Comparison of ENCODE assay signal across 16 cellular contexts in the genomic region with DNA sequence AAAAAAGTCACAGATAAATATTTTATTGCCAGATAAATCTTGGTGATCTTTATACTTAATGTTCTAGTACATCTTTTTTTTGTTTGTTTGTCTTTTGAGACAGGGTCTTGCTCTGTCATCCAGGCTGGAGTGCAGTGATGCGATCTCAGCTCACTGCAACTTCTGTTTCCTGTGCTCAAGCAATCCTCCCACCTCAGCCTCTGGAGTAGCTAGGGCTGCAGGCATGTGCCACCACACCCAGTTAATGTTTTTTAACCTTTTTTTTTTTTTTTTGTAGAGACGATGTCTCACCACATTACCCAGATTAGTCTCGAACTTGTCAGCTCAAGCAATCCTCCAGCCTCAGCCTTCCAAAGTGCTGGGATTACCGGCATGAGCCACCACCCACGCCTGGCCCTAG. TPM values are rescaled to one million over a fixed set of nuclear protein-coding genes. Genes with fewer than 3 reads are reported as not detected.
A peak's percentile ranks its signal among the peaks of the same experiment; 100 is the strongest.
DNase-seq lines count a peak whose midpoint lies in the region; ATAC-seq, FAIRE-seq and TF ChIP-seq lines count a peak whose summit lies in the region.
"Had no signal": no experiment of that assay in that cellular context is flagged by ENCODE, and none has a peak within 500 bp of the region (broad histone marks: within the 10 kb centered on the region; RNA-seq: fewer than 3 reads in every experiment).

No MANE protein-coding gene starts in this region.

- no peak overlapping the region for H2AFZ ChIP-seq in K562 (ENCODE audit: low read depth, low read length)
- peak overlapping the region; percentile 62 for H2AFZ ChIP-seq in parathyroid adenoma
- H2AFZ ChIP-seq: GM23338 had no signal

- FAIRE-seq in K562 (lab: Jason Lieb, UNC): no peak

- no peaks in the 10 kb centered on the region for H3K9me1 ChIP-seq in K562 (ENCODE audit: control insufficient read depth, insufficient read depth, low read length)

- H3K27me3 ChIP-seq in K562 (ENCODE audit: control insufficient read depth in 2 of 2, insufficient read depth in 2 of 2, low read length in 2 of 2) (no peaks in the 10 kb centered on the region), parathyroid adenoma (ENCODE audit: control insufficient read depth, insufficient read depth, low read length) (no peaks in the 10 kb centered on the region)

- intact Hi-C loops in K562 (cut with micrococcal nuclease): no loop called here

- H3K27ac ChIP-seq in K562 (ENCODE audit: extremely low read depth, low read depth, low read length): no peak overlapping the region
- peak overlapping the region; percentile 53 for H3K27ac ChIP-seq in parathyroid adenoma

- H3K79me2 ChIP-seq in K562 (ENCODE audit: control insufficient read depth, insufficient read depth, low read length) (no peaks in the 10 kb centered on the region), parathyroid adenoma (no peaks in the 10 kb centered on the region)

- H3K36me3 ChIP-seq in K562 (ENCODE audit: control insufficient read depth, insufficient read depth, low read length) (no peaks in the 10 kb centered on the region), parathyroid adenoma (ENCODE audit: control insufficient read depth, insufficient read depth, low read length) (no peaks in the 10 kb centered on the region)

- H3K4me3 ChIP-seq in NB4 (ENCODE audit: low read depth, low read length) (no peak overlapping the region), K562 (no peak overlapping the region), parathyroid adenoma (ENCODE audit: low read depth, low read length) (no peak overlapping the region)
- H3K4me3 ChIP-seq: GM23338 had no signal

- TF ChIP-seq POLR2A in NB4 (IDR thresholded peaks at IDR 0.05; ENCODE audit: extremely low read depth, insufficient read length) (no peak), K562 (conservative IDR thresholded peaks at IDR 0.05) (no peak)

- H3K9ac ChIP-seq in K562 (ENCODE audit: insufficient read depth in 1 of 2, low read depth in 2 of 2, low read length in 2 of 2): no peak overlapping the region
- H3K9ac ChIP-seq in parathyroid adenoma: no peak overlapping the region

- H4K20me1 ChIP-seq in K562 (replicated peaks; ENCODE audit: control insufficient read depth, insufficient read depth, low read length): no peaks in the 10 kb centered on the region

- TF ChIP-seq EP300 in K562 (IDR thresholded peaks at IDR 0.05; ENCODE audit: low read length): no peak

- TF ChIP-seq CTCF in NB4 (IDR thresholded peaks at IDR 0.05; ENCODE audit: low read depth, low read length) (no peak), K562 (IDR thresholded peaks at IDR 0.05 in 2 of 3, conservative IDR thresholded peaks at IDR 0.05 in 1 of 3; ENCODE audit: insufficient read depth in 2 of 3, low read depth in 1 of 3, low read length in 3 of 3) (no peak), parathyroid adenoma (IDR thresholded peaks at IDR 0.05) (no peak)

- H3K4me1 ChIP-seq in K562 (replicated peaks in 1 of 2; ENCODE audit: control insufficient read depth in 2 of 2, insufficient read depth in 2 of 2, low read length in 2 of 2) (peaks cover 0 to 3% of the 10 kb centered on the region in 2 experiments; a peak in 1 of 5 replicates), parathyroid adenoma (peaks cover 7% of the 10 kb centered on the region)

- DNase-seq in Daoy (ENCODE audit: low read depth) (peak; percentile 21), NB4 (ENCODE audit: low read depth) (peak; percentile 28), K562 (ENCODE audit: extremely low read depth in 1 of 4, low spot score in 3 of 4) (peak in 1 of 4 experiments; percentile 13), HT-29 (ENCODE audit: low spot score) (no peak), NCI-H510A treated with DMSO at 0.1 percent for 48 hours (lab: John Stamatoyannopoulos, UW) (no peak)
- DNase-seq: AML-193; CD4-positive, alpha-beta memory T cell; DND-41; NCI-H1436 treated with DMSO at 0.1 percent for 48 hours; NCI-H2081; NCI-H2227 treated with DMSO at 0.1 percent for 48 hours; NCI-H526 treated with DMSO at 0.1 percent for 48 hours; NK-92 treated with Interleukin-12 subunit alpha and Interleukin-12 subunit beta, amount 100 ng/mL, for 24 hours had no signal

- CTCF ChIA-PET in K562 (lab: Yijun Ruan, JAX; ENCODE audit: low intra/inter-chr PET ratio): no interaction called here

- POLR2A ChIA-PET in K562 (lab: Yijun Ruan, JAX): interaction anchor here (0.8 to 0.9 kb wide), 2 partner anchors 9 to 14 kb away, joined by 3 read pairs; no protein-coding TSS in a partner anchor

- in situ Hi-C loops in K562 (cut with MboI): loop anchor here (5.0 kb wide), 1 partner anchor 48 kb away; a partner anchor contains a TSS

- TF ChIP-seq RAD21 in K562 (CRISPR knock-in tag; conservative IDR thresholded peaks at IDR 0.05 in 1 of 2, IDR thresholded peaks at IDR 0.05 in 1 of 2): no peak

- no peaks in the 10 kb centered on the region for H3K9me3 ChIP-seq in K562 (replicated peaks; ENCODE audit: control insufficient read depth, insufficient read depth, low read depth, low read length)
- H3K9me3 ChIP-seq in parathyroid adenoma (ENCODE audit: control insufficient read depth, low read length): no peaks in the 10 kb centered on the region

- ATAC-seq in K562 (peak; percentile 86), HG03175 (IDR thresholded peaks at IDR 0.05; ENCODE audit: unreplicated experiment) (no peak)
- ATAC-seq: GM23338 had no signal

- BruUV-seq in K562 (replicated peaks; lab: Mats Ljungman, UMichigan): no TSS peak

- 6% methylated on average over 5 of the region's 5 CpGs for WGBS in K562 (ENCODE audit: insufficient coverage, low coverage, missing lambda C conversion rate)

- H3K4me2 ChIP-seq in K562 (ENCODE audit: insufficient read depth, low read length): no peak overlapping the region
- peak overlapping the region; percentile 32 for H3K4me2 ChIP-seq in parathyroid adenoma (ENCODE audit: low read length)
- H3K4me2 ChIP-seq: GM23338 had no signal

TF ChIP-seq in K562, 482 proteins besides CTCF, POLR2A, EP300 and RAD21:
- TF ChIP-seq ZNF384 (IDR thresholded peaks at IDR 0.05; ENCODE audit: low read depth, low read length) (peak; percentile 82), SPI1 (IDR thresholded peaks at IDR 0.05; ENCODE audit: borderline replicate concordance, low read depth, low read length) (no peak), BHLHE40 (IDR thresholded peaks at IDR 0.05; ENCODE audit: low read length) (0 out of 2 replicates have a peak, but pooled peaks have one; percentile 9), EGR1 (conservative IDR thresholded peaks at IDR 0.05) (0 out of 2 replicates have a peak, but pooled peaks have one; percentile 25), HDAC8 (tag; IDR thresholded peaks at IDR 0.05) (no peak), CBFA2T3 (IDR thresholded peaks at IDR 0.05) (peak; percentile 25; the same call in 1 of the 2 replicates)

RNA-seq across cellular contexts. Expression of a gene that starts 9.1 kb away (rescaled TPM):
- 0.12 and 1.3 TPM in 2 replicates for total RNA-seq in Daoy (2014; rRNA removed; shearing (Covaris generic))
- 2.5 and 4.8 TPM in 2 replicates for total RNA-seq in K562 (2011; cell fraction: chromatin; rRNA removed; ENCODE audit: low replicate concordance)
- 1.8 and 4.1 TPM in 2 replicates for total RNA-seq in K562 (2011; cell fraction: nucleolus; rRNA removed)
- total RNA-seq in K562 (2011; cell fraction: nucleoplasm; rRNA removed): 3.7 and 4.3 TPM in 2 replicates
- total RNA-seq in K562 (2014; rRNA removed) (0.49 and 1.0 TPM in 2 replicates), K562 (2014; rRNA removed; fragmentation: Illumina TruSeq; extraction: Trizol) (1.6 and 1.9 TPM in 2 replicates), K562 (2015; rRNA removed; fragmentation: Illumina TruSeq; extraction: Trizol) (1.0 and 1.2 TPM in 2 replicates), K562 (2021) (1.5 and 1.6 TPM in 2 replicates)
- polyA plus RNA-seq in K562 (2011; rRNA removed) (4.2 and 4.4 TPM in 2 replicates), K562 (2014; fragmentation: Illumina TruSeq; extraction: Trizol) (1.6 and 1.7 TPM in 2 replicates), K562 (2014; fragmentation: Nextera tagmentation; extraction: Ambion mirVana) (1 to 10 TPM; 3.1 to 3.5 TPM), K562 (2014; rRNA removed) (2.1 and 4.1 TPM in 2 replicates)
- polyA plus RNA-seq in K562 (2011; cell fraction: cytosol; rRNA removed): 0.81 and 1.8 TPM in 2 replicates
- 2.0 and 4.1 TPM in 2 replicates for polyA plus RNA-seq in K562 (2011; cell fraction: nucleus; rRNA removed)
- polyA plus RNA-seq in K562 (2012): 1.1 and 1.8 TPM in 2 replicates
- 1.9 and 2.8 TPM in 2 replicates for polyA minus RNA-seq in K562 (2011; rRNA and poly(A)+ RNA removed)
- not detected in 2 replicates for polyA minus RNA-seq in K562 (2011; cell fraction: cytosol; rRNA and poly(A)+ RNA removed)
- 0.81 and 2.8 TPM in 2 replicates for polyA minus RNA-seq in K562 (2011; cell fraction: nucleus; rRNA and poly(A)+ RNA removed)
- total RNA-seq in HT-29 (2014; rRNA removed; shearing (Covaris generic)): 0.78 and 1.4 TPM in 2 replicates
- total RNA-seq: CD4-positive, alpha-beta memory T cell had no signal
- polyA plus RNA-seq: CD4-positive, alpha-beta memory T cell had no signal

RNA-seq across cellular contexts. Expression of a gene that starts 48.3 kb away (rescaled TPM):
- total RNA-seq in Daoy (2014; rRNA removed; shearing (Covaris generic)): 0.51 and 1.2 TPM in 2 replicates
- total RNA-seq in K562 (2011; cell fraction: chromatin; rRNA removed; ENCODE audit: low replicate concordance): 16.5 and 50.7 TPM in 2 replicates
- total RNA-seq in K562 (2011; cell fraction: nucleolus; rRNA removed): 6.6 and 7.7 TPM in 2 replicates
- total RNA-seq in K562 (2011; cell fraction: nucleoplasm; rRNA removed): 18.6 and 18.7 TPM in 2 replicates
- total RNA-seq in K562 (2014; rRNA removed): 1.3 and 2.7 TPM in 2 replicates
- total RNA-seq in K562 (2014; rRNA removed; fragmentation: Illumina TruSeq; extraction: Trizol): 3.1 and 3.7 TPM in 2 replicates
- total RNA-seq in K562 (2015; rRNA removed; fragmentation: Illumina TruSeq; extraction: Trizol): 1.5 and 1.8 TPM in 2 replicates
- total RNA-seq in K562 (2021): 2.1 and 3.1 TPM in 2 replicates
- polyA plus RNA-seq in K562 (2011; rRNA removed): 12.9 and 13.5 TPM in 2 replicates
- 1.8 and 5.8 TPM in 2 replicates for polyA plus RNA-seq in K562 (2011; cell fraction: cytosol; rRNA removed)
- 15.3 and 17.7 TPM in 2 replicates for polyA plus RNA-seq in K562 (2011; cell fraction: nucleus; rRNA removed)
- 1.6 and 3.8 TPM in 2 replicates for polyA plus RNA-seq in K562 (2012)
- 3.5 and 3.9 TPM in 2 replicates for polyA plus RNA-seq in K562 (2014; fragmentation: Illumina TruSeq; extraction: Trizol)
- polyA plus RNA-seq in K562 (2014; fragmentation: Nextera tagmentation; extraction: Ambion mirVana): under 1 TPM; 0.77 to 0.86 TPM
- 2.0 and 2.7 TPM in 2 replicates for polyA plus RNA-seq in K562 (2014; rRNA removed)
- 13.0 and 17.7 TPM in 2 replicates for polyA minus RNA-seq in K562 (2011; rRNA and poly(A)+ RNA removed)
- polyA minus RNA-seq in K562 (2011; cell fraction: cytosol; rRNA and poly(A)+ RNA removed): 2.4 and 3.9 TPM in 2 replicates
- 8.8 and 11.4 TPM in 2 replicates for polyA minus RNA-seq in K562 (2011; cell fraction: nucleus; rRNA and poly(A)+ RNA removed)
- total RNA-seq in HT-29 (2014; rRNA removed; shearing (Covaris generic)): 1.5 and 3.8 TPM in 2 replicates
- polyA plus RNA-seq: CD4-positive, alpha-beta memory T cell had no signal

Comparison
In these comparisons a context has a peak if more than half of its experiments do, and no peak if none do; other contexts are left out.
1. DNase-seq: peak in Daoy (single experiment) and NB4 (single experiment); none in HT-29 (single experiment) and NCI-H510A treated with DMSO at 0.1 percent for 48 hours (single experiment).